Comparison of ENCODE assay signal across 13 cellular contexts in genomic region chr6:15434263-15434662, GRCh38.
DNase-seq lines count a peak whose midpoint lies in the region; ATAC-seq and TF ChIP-seq lines count a peak whose summit lies in the region.
"Had no signal": no experiment of that assay in that cellular context is flagged by ENCODE, and none has a peak within 500 bp of the region (broad histone marks: within the 10 kb centered on the region; RNA-seq: fewer than 3 reads in every experiment).

No MANE protein-coding gene starts in this region.

- no peak for ATAC-seq in CD4-positive, alpha-beta T cell (ENCODE audit: poor library complexity)
- ATAC-seq in activated B cell treated with CpG ODN at 0.5 μM for 24 hours (ENCODE audit: low read depth), result no peak
- no peak for ATAC-seq in HG02938 (IDR thresholded peaks at IDR 0.05; ENCODE audit: unreplicated experiment)
- ATAC-seq: sciatic nerve had no signal

- H3K14ac ChIP-seq in mesenchymal stem cell (ENCODE audit: low read length in 2 of 2), result no peak overlapping the region

- H2BK12ac ChIP-seq in mesenchymal stem cell (ENCODE audit: low read length in 2 of 2), result no peak overlapping the region

- peaks cover 96% of the 10 kb centered on the region for H3K4me1 Mint-ChIP-seq in CD4-positive, alpha-beta T cell (ENCODE audit: low read depth)
- H3K4me1 Mint-ChIP-seq in activated B cell treated with CpG ODN at 0.5 μM for 24 hours, result peaks cover 94% of the 10 kb centered on the region

- WGBS in mesenchymal stem cell, result 12% methylated on average over 1 of the region's 1 CpG

- no peak overlapping the region for H3K4ac ChIP-seq in mesenchymal stem cell (ENCODE audit: low read depth in 1 of 2, low read length in 2 of 2)

- H3K79me2 ChIP-seq in KMS-11 (ENCODE audit: insufficient read depth, low read depth), result no peaks in the 10 kb centered on the region

- H3K9me3 Mint-ChIP-seq in CD4-positive, alpha-beta T cell, result no peaks in the 10 kb centered on the region
- H3K9me3 Mint-ChIP-seq in activated B cell treated with CpG ODN at 0.5 μM for 24 hours, result no peaks in the 10 kb centered on the region

- H3K23ac ChIP-seq in mesenchymal stem cell (ENCODE audit: low read length in 2 of 2), result no peak overlapping the region

- no peak overlapping the region for H2BK120ac ChIP-seq in mesenchymal stem cell (ENCODE audit: low read depth, low read length)

- no peak overlapping the region for H3K4me3 Mint-ChIP-seq in CD4-positive, alpha-beta T cell
- no peak overlapping the region for H3K4me3 Mint-ChIP-seq in activated B cell treated with CpG ODN at 0.5 μM for 24 hours

- no peak overlapping the region for H4K91ac ChIP-seq in mesenchymal stem cell (ENCODE audit: low read length)

- CTCF ChIA-PET in CD4-positive, alpha-beta T cell (lab: Charles Lee), result no interaction called here
- CTCF ChIA-PET in activated B cell treated with CpG ODN at 0.5 μM for 24 hours (lab: Charles Lee) (interaction anchor here (0.9 to 1.9 kb wide), 3 partner anchors 10 to 13 kb away, joined by 3 to 5 read pairs (median 3); no protein-coding TSS in a partner anchor), RWPE1 (lab: Yijun Ruan, JAX) (no interaction called here)

- H4K20me1 ChIP-seq in KMS-11 (ENCODE audit: insufficient read depth), result no peaks in the 10 kb centered on the region

- H3K27me3 ChIP-seq in CD4-positive, alpha-beta T cell (ENCODE audit: control insufficient read depth, insufficient read depth, low read length), result no peaks in the 10 kb centered on the region
- H3K27me3 ChIP-seq in KMS-11 (ENCODE audit: insufficient read depth, low read depth), result no peaks in the 10 kb centered on the region
- H3K27me3 ChIP-seq in mesenchymal stem cell (ENCODE audit: control insufficient read depth in 1 of 2, insufficient read depth in 1 of 2, low read length in 2 of 2), result no peaks in the 10 kb centered on the region
- H3K27me3 ChIP-seq: testis had no signal

- H3K4me2 ChIP-seq in KMS-11 (peak overlapping the region; percentile 39; the same call in 1 of the 2 replicates), mesenchymal stem cell (ENCODE audit: low read length, poor library complexity, severe bottlenecking) (no peak overlapping the region)

- H3K27me3 Mint-ChIP-seq in CD4-positive, alpha-beta T cell, result no peaks in the 10 kb centered on the region
- no peaks in the 10 kb centered on the region for H3K27me3 Mint-ChIP-seq in activated B cell treated with CpG ODN at 0.5 μM for 24 hours

- no peak overlapping the region for H2AK5ac ChIP-seq in mesenchymal stem cell (ENCODE audit: low read length, severe bottlenecking)

- H2BK5ac ChIP-seq in mesenchymal stem cell (ENCODE audit: low read depth, low read length, poor library complexity, severe bottlenecking), result no peak overlapping the region

- POLR2A ChIA-PET in CD4-positive, alpha-beta T cell (lab: Charles Lee), result interaction anchor here (0.9 to 1.4 kb wide), 2 partner anchors 46 to 185 kb away, joined by 3 read pairs; no protein-coding TSS in a partner anchor
- POLR2A ChIA-PET in activated B cell treated with CpG ODN at 0.5 μM for 24 hours (lab: Charles Lee), result interaction anchor here (1.1 kb wide), 1 partner anchor 12 kb away, joined by 5 read pairs; no protein-coding TSS in a partner anchor
- POLR2A ChIA-PET in RWPE1 (lab: Yijun Ruan, JAX; ENCODE audit: low non-redundant PET), result no interaction called here

- no peak for DNase-seq in CD4-positive, alpha-beta T cell
- DNase-seq in activated B cell treated with CpG ODN at 0.5 μM for 24 hours, result no peak
- peak; percentile 38 for DNase-seq in mesenchymal stem cell
- DNase-seq in RWPE1 (ENCODE audit: low spot score), result no peak
- DNase-seq in NCI-H2227 (lab: John Stamatoyannopoulos, UW; ENCODE audit: unreplicated experiment), result no peak
- DNase-seq in hepatic stellate cell (ENCODE audit: low spot score), result no peak
- DNase-seq: NCI-H1048, NCI-H524 treated with DMSO at 0.1 percent for 48 hours, Right ventricle myocardium superior, testis had no signal

- intact Hi-C loops in CD4-positive, alpha-beta T cell (cut with DNase I, micrococcal nuclease), result no loop called here
- intact Hi-C loops in activated B cell treated with CpG ODN at 0.5 μM for 24 hours (cut with micrococcal nuclease), result no loop called here

- no peak overlapping the region for H3K18ac ChIP-seq in mesenchymal stem cell (ENCODE audit: low read depth in 1 of 2, low read length in 2 of 2)

- no peak for TF ChIP-seq CTCF in CD4-positive, alpha-beta T cell (IDR thresholded peaks at IDR 0.05)
- TF ChIP-seq CTCF in KMS-11 (conservative IDR thresholded peaks at IDR 0.05; ENCODE audit: low read depth, low read length) (no peak), activated B cell treated with CpG ODN at 0.5 μM for 24 hours (IDR thresholded peaks at IDR 0.05) (no peak), RWPE1 (conservative IDR thresholded peaks at IDR 0.05; ENCODE audit: low read depth) (no peak)

- H3K27ac Mint-ChIP-seq in CD4-positive, alpha-beta T cell, result peak overlapping the region; percentile 53
- peak overlapping the region; percentile 25 for H3K27ac Mint-ChIP-seq in activated B cell treated with CpG ODN at 0.5 μM for 24 hours

- H2BK15ac ChIP-seq in mesenchymal stem cell (ENCODE audit: low read depth, poor library complexity, severe bottlenecking), result no peak overlapping the region

- H3K27ac ChIP-seq in CD4-positive, alpha-beta T cell (ENCODE audit: low read depth, low read length), result no peak overlapping the region
- H3K27ac ChIP-seq in KMS-11 (peak overlapping the region; percentile 35; the same call in 1 of the 2 replicates), mesenchymal stem cell (ENCODE audit: low read length, poor library complexity, severe bottlenecking) (no peak overlapping the region), RWPE1 (no peak overlapping the region)
- H3K27ac ChIP-seq: testis had no signal

- H2AFZ ChIP-seq in KMS-11 (ENCODE audit: low read depth), result no peak overlapping the region
- H2AFZ ChIP-seq in mesenchymal stem cell (ENCODE audit: low read depth, low read length), result no peak overlapping the region

- H3K9ac ChIP-seq in KMS-11 (no peak overlapping the region), mesenchymal stem cell (ENCODE audit: low read length) (no peak overlapping the region)

- H3K36me3 ChIP-seq in KMS-11 (ENCODE audit: insufficient read depth), result no peaks in the 10 kb centered on the region
- no peaks in the 10 kb centered on the region for H3K36me3 ChIP-seq in mesenchymal stem cell (ENCODE audit: control insufficient read depth in 1 of 2, insufficient read depth in 2 of 2, low read depth in 1 of 2, low read length in 2 of 2)

- H3K4me1 ChIP-seq in KMS-11 (ENCODE audit: low read depth, poor library complexity, severe bottlenecking) (peaks cover 33% of the 10 kb centered on the region), mesenchymal stem cell (ENCODE audit: control insufficient read depth, insufficient read depth, low read depth, low read length) (peaks cover 3% of the 10 kb centered on the region)

- H3K9me3 ChIP-seq in CD4-positive, alpha-beta T cell (ENCODE audit: control insufficient read depth, low read length), result no peaks in the 10 kb centered on the region
- H3K9me3 ChIP-seq in mesenchymal stem cell (ENCODE audit: control insufficient read depth, low read length), result peaks cover 7% of the 10 kb centered on the region
- H3K9me3 ChIP-seq: testis had no signal

- peaks cover 34% of the 10 kb centered on the region for H3K79me1 ChIP-seq in mesenchymal stem cell (replicated peaks; ENCODE audit: low read length, poor library complexity, severe bottlenecking)

- H3K4me3 ChIP-seq in KMS-11 (IDR thresholded peaks at IDR 0.05; ENCODE audit: insufficient read depth, low read depth, low read length) (no peak overlapping the region), mesenchymal stem cell (ENCODE audit: insufficient read depth in 1 of 2, low read depth in 1 of 2, low read length in 2 of 2) (no peak overlapping the region)
- H3K4me3 ChIP-seq: testis had no signal

- H4K8ac ChIP-seq in mesenchymal stem cell (ENCODE audit: low read length), result no peak overlapping the region

- no peaks in the 10 kb centered on the region for H3K36me3 Mint-ChIP-seq in CD4-positive, alpha-beta T cell (ENCODE audit: low read depth)
- H3K36me3 Mint-ChIP-seq in activated B cell treated with CpG ODN at 0.5 μM for 24 hours (ENCODE audit: low read depth), result peaks cover 4% of the 10 kb centered on the region
